ENCODE assay signal across 17 cellular contexts in the genomic region with DNA sequence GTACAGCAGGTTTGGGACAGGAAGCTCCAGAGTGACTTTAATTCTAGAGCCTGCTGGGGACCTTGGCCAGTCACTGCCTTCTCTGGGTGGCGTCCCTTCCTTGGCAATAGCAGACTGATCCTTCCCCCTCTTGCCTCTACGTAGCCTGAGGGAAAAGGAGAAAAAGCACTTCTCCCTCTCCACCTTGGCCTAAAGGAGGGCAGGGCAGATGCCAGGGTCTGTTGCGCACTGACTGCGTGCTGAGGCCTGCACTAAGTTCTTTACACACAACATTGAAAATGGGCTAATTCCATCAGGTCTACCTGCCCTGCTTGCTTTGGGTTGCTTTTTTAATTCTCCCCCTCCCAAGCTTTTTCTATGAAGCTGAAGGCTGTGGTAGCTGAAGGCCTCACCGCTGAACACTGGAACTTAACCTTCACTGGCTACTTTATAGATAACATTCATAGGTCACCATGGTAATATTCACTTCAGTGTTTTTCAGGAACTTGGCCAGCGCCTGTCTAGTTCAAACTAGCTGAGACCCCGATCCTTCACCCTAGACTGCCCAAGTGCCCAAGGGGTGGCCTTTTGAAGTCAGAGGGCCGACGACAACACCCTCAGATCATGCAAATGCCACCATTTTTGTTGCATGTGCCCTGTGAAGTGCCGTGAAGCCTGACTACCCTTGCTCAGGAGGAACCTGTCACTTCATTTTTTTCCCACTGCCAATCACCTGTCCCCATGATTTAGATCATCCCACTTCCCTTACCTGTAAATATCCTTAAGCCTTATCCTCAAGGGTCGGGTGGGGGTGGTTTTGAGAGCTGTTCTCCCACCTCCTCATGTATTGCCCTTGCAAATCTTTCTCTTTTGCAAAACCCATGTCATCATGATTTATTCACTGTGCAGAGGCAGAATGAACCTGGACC. TPM values are rescaled to one million over a fixed set of nuclear protein-coding genes. Genes with fewer than 3 reads are reported as not detected.
DNase-seq lines count a peak whose midpoint lies in the region; ATAC-seq and TF ChIP-seq lines count a peak whose summit lies in the region.
"Had no signal": no experiment of that assay in that cellular context is flagged by ENCODE, and none has a peak within 500 bp of the region (broad histone marks: within the 10 kb centered on the region; RNA-seq: fewer than 3 reads in every experiment).

No MANE protein-coding gene starts in this region.

- H3K27me3 ChIP-seq in SU-DHL-6 (ENCODE audit: low read length) (no peaks in the 10 kb centered on the region), esophagus squamous epithelium (no peaks in the 10 kb centered on the region), Peyer's patch (no peaks in the 10 kb centered on the region)
- H3K27me3 ChIP-seq: BLaER1 had no signal

- no peaks in the 10 kb centered on the region for H3K36me3 Mint-ChIP-seq in activated CD4-positive, alpha-beta T cell treated with anti-CD3 and anti-CD28 coated beads, Interleukin-2, amount 10 ng/mL, durations not matched to agents 7 days and 5 days (ENCODE audit: low read depth)
- H3K36me3 Mint-ChIP-seq in stimulated activated memory B cell treated with anti-CD40 and anti-IgM and Interleukin-4, amounts not matched to agents 10 μg/mL and 1 μg/mL and 100 μg/mL, for 72 hours: no peaks in the 10 kb centered on the region

- H3K9ac ChIP-seq in SU-DHL-6 (ENCODE audit: low read length): no peak overlapping the region
- H3K9ac ChIP-seq: BLaER1 had no signal

- no peak overlapping the region for H2AFZ ChIP-seq in SU-DHL-6 (ENCODE audit: low read depth, low read length, severe bottlenecking)

- peaks cover 49% of the 10 kb centered on the region for H3K4me1 Mint-ChIP-seq in activated CD4-positive, alpha-beta T cell treated with anti-CD3 and anti-CD28 coated beads, Interleukin-2, amount 10 ng/mL, durations not matched to agents 7 days and 5 days
- peaks cover 37% of the 10 kb centered on the region for H3K4me1 Mint-ChIP-seq in stimulated activated memory B cell treated with anti-CD40 and anti-IgM and Interleukin-4, amounts not matched to agents 10 μg/mL and 1 μg/mL and 100 μg/mL, for 72 hours

- H4K20me1 ChIP-seq in SU-DHL-6 (ENCODE audit: low read depth, low read length): no peaks in the 10 kb centered on the region
- H4K20me1 ChIP-seq: BLaER1 had no signal

- H3K4me3 ChIP-seq in SU-DHL-6 (ENCODE audit: insufficient read depth, low read length, poor library complexity, severe bottlenecking): no peak overlapping the region
- H3K4me3 ChIP-seq in esophagus squamous epithelium: no peak overlapping the region
- H3K4me3 ChIP-seq in Peyer's patch: no peak overlapping the region
- H3K4me3 ChIP-seq: BLaER1 had no signal

- no peak for ATAC-seq in stimulated activated memory B cell treated with anti-CD40 and anti-IgM and Interleukin-4, amounts not matched to agents 10 μg/mL and 1 μg/mL and 100 μg/mL, for 72 hours
- ATAC-seq in left colon: no peak
- ATAC-seq: PC-3, Right ventricle myocardium inferior had no signal

- H3K27ac Mint-ChIP-seq in activated CD4-positive, alpha-beta T cell treated with anti-CD3 and anti-CD28 coated beads, Interleukin-2, amount 10 ng/mL, durations not matched to agents 7 days and 5 days: peak overlapping the region; percentile 55
- H3K27ac Mint-ChIP-seq in stimulated activated memory B cell treated with anti-CD40 and anti-IgM and Interleukin-4, amounts not matched to agents 10 μg/mL and 1 μg/mL and 100 μg/mL, for 72 hours: peak overlapping the region; percentile 8

- H3K9me2 ChIP-seq in SU-DHL-6 (replicated peaks; ENCODE audit: insufficient read depth, low read length): no peaks in the 10 kb centered on the region

- no peak for TF ChIP-seq CTCF in SU-DHL-6 (IDR thresholded peaks at IDR 0.05; ENCODE audit: insufficient read depth, low read length, poor library complexity, severe bottlenecking)
- no peak for TF ChIP-seq CTCF in esophagus squamous epithelium (IDR thresholded peaks at IDR 0.05)
- TF ChIP-seq CTCF in Peyer's patch (IDR thresholded peaks at IDR 0.05): no peak

- DNase-seq in activated CD4-positive, alpha-beta T cell treated with anti-CD3 and anti-CD28 coated beads, Interleukin-2, amount 10 ng/mL, durations not matched to agents 7 days and 5 days: no peak
- no peak for DNase-seq in activated CD4-positive, alpha-beta T cell treated with anti-CD3 and anti-CD28 coated beads, Interleukin-2, amount 50 U/mL, for 48 hours
- DNase-seq in esophagus squamous epithelium (lab: John Stamatoyannopoulos, UW): no peak
- DNase-seq in NCI-H1092 treated with DMSO at 0.1 percent for 48 hours (lab: John Stamatoyannopoulos, UW): no peak
- no peak for DNase-seq in Peyer's patch
- DNase-seq in left colon: no peak
- DNase-seq: COR-L47, DMS153, HCEC 1CT, NCI-H226, NCI-H526 treated with DMSO at 0.1 percent for 48 hours, PC-3 had no signal

- 52 to 69% methylated on average over 9 to 10 of the region's 11 CpGs for WGBS in esophagus squamous epithelium, 2 donors

- no peaks in the 10 kb centered on the region for H3K36me3 ChIP-seq in SU-DHL-6 (ENCODE audit: low read length)
- H3K36me3 ChIP-seq in esophagus squamous epithelium: peaks cover 0 to 8% (median 0%) of the 10 kb centered on the region in 3 donors
- no peaks in the 10 kb centered on the region for H3K36me3 ChIP-seq in Peyer's patch

- TF ChIP-seq POLR2A in esophagus squamous epithelium (IDR thresholded peaks at IDR 0.05) (no peak), Peyer's patch (IDR thresholded peaks at IDR 0.05) (no peak)

- H3K4me2 ChIP-seq in SU-DHL-6 (ENCODE audit: low read depth, low read length, poor library complexity, severe bottlenecking): no peak overlapping the region
- H3K4me2 ChIP-seq: BLaER1 had no signal

- H3K27ac ChIP-seq in SU-DHL-6 (ENCODE audit: low read depth, low read length) (peak overlapping the region; percentile 51; the same call in 1 of the 2 replicates), esophagus squamous epithelium (peak overlapping the region in 3 of 4 donors; percentile 0 to 43 (median 30)), Peyer's patch (no peak overlapping the region)
- H3K27ac ChIP-seq: 22Rv1, BLaER1 had no signal

- H3K79me2 ChIP-seq in SU-DHL-6 (ENCODE audit: insufficient read depth, low read length): no peaks in the 10 kb centered on the region

- peaks cover 21 to 50% (median 21%) of the 10 kb centered on the region in 3 donors for H3K4me1 ChIP-seq in esophagus squamous epithelium
- peaks cover 0 to 15% (median 9%) of the 10 kb centered on the region in 4 donors for H3K4me1 ChIP-seq in Peyer's patch

- intact Hi-C loops in esophagus squamous epithelium (cut with DNase I) (no loop called here), left colon (cut with DNase I, micrococcal nuclease) (no loop called here)

- no peaks in the 10 kb centered on the region for H3K27me3 Mint-ChIP-seq in activated CD4-positive, alpha-beta T cell treated with anti-CD3 and anti-CD28 coated beads, Interleukin-2, amount 10 ng/mL, durations not matched to agents 7 days and 5 days
- H3K27me3 Mint-ChIP-seq in stimulated activated memory B cell treated with anti-CD40 and anti-IgM and Interleukin-4, amounts not matched to agents 10 μg/mL and 1 μg/mL and 100 μg/mL, for 72 hours: no peaks in the 10 kb centered on the region

- POLR2A ChIA-PET in activated CD4-positive, alpha-beta T cell treated with anti-CD3 and anti-CD28 coated beads, Interleukin-2, amount 10 ng/mL, durations not matched to agents 7 days and 5 days (lab: Charles Lee): no interaction called here

- H3F3A ChIP-seq in SU-DHL-6 (ENCODE audit: insufficient read depth): peaks cover 43% of the 10 kb centered on the region

- H3K9me3 Mint-ChIP-seq in activated CD4-positive, alpha-beta T cell treated with anti-CD3 and anti-CD28 coated beads, Interleukin-2, amount 10 ng/mL, durations not matched to agents 7 days and 5 days: no peaks in the 10 kb centered on the region
- H3K9me3 Mint-ChIP-seq in stimulated activated memory B cell treated with anti-CD40 and anti-IgM and Interleukin-4, amounts not matched to agents 10 μg/mL and 1 μg/mL and 100 μg/mL, for 72 hours: no peaks in the 10 kb centered on the region

- CTCF ChIA-PET in activated CD4-positive, alpha-beta T cell treated with anti-CD3 and anti-CD28 coated beads, Interleukin-2, amount 10 ng/mL, durations not matched to agents 7 days and 5 days (lab: Charles Lee): interaction anchor here (0.6 to 0.9 kb wide), 2 partner anchors 12 to 20 kb away, joined by 3 read pairs; no protein-coding TSS in a partner anchor

- no peak overlapping the region for H3K4me3 Mint-ChIP-seq in activated CD4-positive, alpha-beta T cell treated with anti-CD3 and anti-CD28 coated beads, Interleukin-2, amount 10 ng/mL, durations not matched to agents 7 days and 5 days
- H3K4me3 Mint-ChIP-seq in stimulated activated memory B cell treated with anti-CD40 and anti-IgM and Interleukin-4, amounts not matched to agents 10 μg/mL and 1 μg/mL and 100 μg/mL, for 72 hours: no peak overlapping the region

- H3K9me3 ChIP-seq in SU-DHL-6 (ENCODE audit: insufficient read depth, low read length) (no peaks in the 10 kb centered on the region), esophagus squamous epithelium (no peaks in the 10 kb centered on the region), Peyer's patch (no peaks in the 10 kb centered on the region)
- H3K9me3 ChIP-seq: BLaER1 had no signal

RNA-seq across cellular contexts. Expression of a gene that starts 28.7 kb away (rescaled TPM):
- total RNA-seq in activated CD4-positive, alpha-beta T cell treated with anti-CD3 and anti-CD28 coated beads, Interleukin-2, amount 10 ng/mL, durations not matched to agents 7 days and 5 days: 100 to 1,000 TPM in 1 of 2 experiments, 10 to 100 TPM in 1; 99.9 to 116 TPM
- total RNA-seq in esophagus squamous epithelium: 1 to 10 TPM in 3 of 4 donors, under 1 TPM in 1; 0.26 to 7.3 (median 6.5) TPM
- 10 to 100 TPM in 1 of 4 donors, 1 to 10 TPM in 3; 4.6 to 12.4 (median 6.3) TPM for total RNA-seq in Peyer's patch
- 1 to 10 TPM; 2.7 to 4.3 TPM for total RNA-seq in left colon
- total RNA-seq: PC-3 had no signal

Comparison
In these comparisons a context has a peak if more than half of its experiments do, and no peak if none do; other contexts are left out.
1. H3K27ac ChIP-seq: peak in SU-DHL-6 (single experiment) and esophagus squamous epithelium (3 of 4); none in Peyer's patch (0 of 4).
2. RNA of a gene that starts 28.7 kb away (total RNA-seq): 99.9 to 116 TPM in activated CD4-positive, alpha-beta T cell treated with anti-CD3 and anti-CD28 coated beads, Interleukin-2, amount 10 ng/mL, durations not matched to agents 7 days and 5 days; 0.26 to 7.3 TPM in esophagus squamous epithelium, 4.6 to 12.4 TPM in Peyer's patch and 2.7 to 4.3 TPM in left colon; every median in the first group is over 4 times any median in the second.